28 cellular contexts compared by ENCODE assay signal in genomic region chr1:240709676-240710075, GRCh38.
DNase-seq lines count a peak whose midpoint lies in the region; ATAC-seq and TF ChIP-seq lines count a peak whose summit lies in the region.
"Had no signal": no experiment of that assay in that cellular context is flagged by ENCODE, and none has a peak within 500 bp of the region (broad histone marks: within the 10 kb centered on the region; RNA-seq: fewer than 3 reads in every experiment).

No MANE protein-coding gene starts in this region.

- 67 to 80% (median 75%) methylated on average over 6 of the region's 6 CpGs for WGBS in spleen, 5 donors

- POLR2A ChIA-PET in activated CD4-positive, alpha-beta memory T cell treated with anti-CD3 and anti-CD28 coated beads for 36 hours (lab: Charles Lee): no interaction called here

- H3K4me1 Mint-ChIP-seq in activated CD4-positive, alpha-beta memory T cell treated with anti-CD3 and anti-CD28 coated beads for 36 hours (ENCODE audit: low read depth): no peaks in the 10 kb centered on the region
- H3K4me1 Mint-ChIP-seq in nephron progenitor cell: no peaks in the 10 kb centered on the region
- H3K4me1 Mint-ChIP-seq: B cell, T-helper 17 cell had no signal

- no peak overlapping the region for H3K9ac ChIP-seq in fibroblast of lung (ENCODE audit: insufficient read depth, low read length)

- H3K4me1 ChIP-seq in fibroblast of lung (ENCODE audit: control insufficient read depth, extremely low read depth, insufficient read depth, low read length) (peaks cover 10% of the 10 kb centered on the region), spleen (no peaks in the 10 kb centered on the region)
- H3K4me1 ChIP-seq: Caco-2, SJCRH30 had no signal

- no peak for TF ChIP-seq POLR2A in spleen (IDR thresholded peaks at IDR 0.05)

- ATAC-seq in GM19351 (IDR thresholded peaks at IDR 0.05; ENCODE audit: unreplicated experiment) (peak; percentile 47), HG03432 (IDR thresholded peaks at IDR 0.05; ENCODE audit: unreplicated experiment) (peak; percentile 67)
- ATAC-seq: CD8-positive, alpha-beta T cell; HCT116; Right ventricle myocardium inferior; SK-N-SH treated with all-trans-retinoic acid at 6 μM for 48 hours; T-helper 17 cell had no signal

- H3K27me3 Mint-ChIP-seq in activated CD4-positive, alpha-beta memory T cell treated with anti-CD3 and anti-CD28 coated beads for 36 hours: peaks cover 1% of the 10 kb centered on the region
- peaks cover 14% of the 10 kb centered on the region for H3K27me3 Mint-ChIP-seq in nephron progenitor cell (ENCODE audit: low read depth, poor library complexity)
- H3K27me3 Mint-ChIP-seq: B cell had no signal

- no peaks in the 10 kb centered on the region for H3K79me2 ChIP-seq in fibroblast of lung (ENCODE audit: control insufficient read depth, insufficient read depth, low read length)

- H3K27me3 ChIP-seq in fibroblast of lung (ENCODE audit: control insufficient read depth, insufficient read depth, low read length): no peaks in the 10 kb centered on the region
- H3K27me3 ChIP-seq in spleen (replicated peaks in 1 of 7): peaks cover 0 to 4% (median 0%) of the 10 kb centered on the region in 7 donors
- H3K27me3 ChIP-seq: SJCRH30 had no signal

- H3K9me3 Mint-ChIP-seq in activated CD4-positive, alpha-beta memory T cell treated with anti-CD3 and anti-CD28 coated beads for 36 hours: no peaks in the 10 kb centered on the region
- H3K9me3 Mint-ChIP-seq in nephron progenitor cell: no peaks in the 10 kb centered on the region
- H3K9me3 Mint-ChIP-seq: CD8-positive, alpha-beta T cell had no signal

- H3K27ac ChIP-seq in fibroblast of lung (ENCODE audit: insufficient read depth, low read length) (no peak overlapping the region), spleen (no peak overlapping the region)
- H3K27ac ChIP-seq: C4-2B, PC-9, SJCRH30 had no signal

- no peak overlapping the region for H3K27ac Mint-ChIP-seq in activated CD4-positive, alpha-beta memory T cell treated with anti-CD3 and anti-CD28 coated beads for 36 hours
- no peak overlapping the region for H3K27ac Mint-ChIP-seq in nephron progenitor cell
- H3K27ac Mint-ChIP-seq: B cell; CD8-positive, alpha-beta T cell; T-helper 17 cell had no signal

- H3K4me3 ChIP-seq in fibroblast of lung (replicated peaks in 1 of 4; ENCODE audit: control extremely low read depth in 1 of 4, insufficient read depth in 1 of 4, low read depth in 3 of 4, low read length in 4 of 4): peak overlapping the region in 1 of 4 experiments; percentile 9
- no peak overlapping the region for H3K4me3 ChIP-seq in spleen
- H3K4me3 ChIP-seq: PC-9, SJCRH30 had no signal

- H3K4me3 Mint-ChIP-seq in activated CD4-positive, alpha-beta memory T cell treated with anti-CD3 and anti-CD28 coated beads for 36 hours: no peak overlapping the region
- no peak overlapping the region for H3K4me3 Mint-ChIP-seq in nephron progenitor cell
- H3K4me3 Mint-ChIP-seq: B cell; CD8-positive, alpha-beta T cell; T-helper 17 cell had no signal

- H4K20me1 ChIP-seq in fibroblast of lung (ENCODE audit: control insufficient read depth, extremely low read depth, insufficient read depth, low read length): no peaks in the 10 kb centered on the region

- H3K36me3 ChIP-seq in fibroblast of lung (ENCODE audit: control insufficient read depth, insufficient read depth, low read length): no peaks in the 10 kb centered on the region
- no peaks in the 10 kb centered on the region for H3K36me3 ChIP-seq in spleen
- H3K36me3 ChIP-seq: SJCRH30 had no signal

- intact Hi-C loops in spleen (cut with DNase I; ENCODE audit: low total_unique reads): no loop called here
- intact Hi-C loops in activated CD4-positive, alpha-beta memory T cell treated with anti-CD3 and anti-CD28 coated beads for 36 hours (cut with micrococcal nuclease): no loop called here

- no peak for DNase-seq in fibroblast of lung (ENCODE audit: low read depth in 2 of 2)
- peak; percentile 13 for DNase-seq in spleen
- no peak for DNase-seq in activated CD4-positive, alpha-beta memory T cell treated with anti-CD3 and anti-CD28 coated beads for 36 hours
- DNase-seq in NCI-H1092 treated with DMSO at 0.1 percent for 48 hours (lab: John Stamatoyannopoulos, UW): no peak
- DNase-seq in nephron progenitor cell: no peak
- DNase-seq: Caco-2; CD8-positive, alpha-beta T cell; DMS79; EL; GDM1; GOT3; KG1; NCI-H1092; NCI-H1436; NCI-H187 treated with DMSO at 0.1 percent for 48 hours; NCI-H526; NCI-H82; NK-92 treated with Interleukin-12 subunit alpha and Interleukin-12 subunit beta, amount 100 ng/mL, for 24 hours; PC-9; SJCRH30; T-helper 17 cell had no signal

- peak overlapping the region; percentile 72 for H2AFZ ChIP-seq in fibroblast of lung (ENCODE audit: low read length)
- H2AFZ ChIP-seq: PC-9 had no signal

- no peaks in the 10 kb centered on the region for H3K36me3 Mint-ChIP-seq in activated CD4-positive, alpha-beta memory T cell treated with anti-CD3 and anti-CD28 coated beads for 36 hours
- no peaks in the 10 kb centered on the region for H3K36me3 Mint-ChIP-seq in nephron progenitor cell (ENCODE audit: low read depth)
- H3K36me3 Mint-ChIP-seq: CD8-positive, alpha-beta T cell had no signal

- H3K4me2 ChIP-seq in fibroblast of lung (ENCODE audit: extremely low read depth, insufficient read depth, low read length): peak overlapping the region; percentile 79
- H3K4me2 ChIP-seq: PC-9 had no signal

- CTCF ChIA-PET in activated CD4-positive, alpha-beta memory T cell treated with anti-CD3 and anti-CD28 coated beads for 36 hours (lab: Charles Lee): no interaction called here

- H3K9me3 ChIP-seq in fibroblast of lung (ENCODE audit: control insufficient read depth, insufficient read depth, low read depth, low read length) (no peaks in the 10 kb centered on the region), spleen (no peaks in the 10 kb centered on the region)
- H3K9me3 ChIP-seq: Caco-2, SJCRH30 had no signal

- TF ChIP-seq CTCF in fibroblast of lung (conservative IDR thresholded peaks at IDR 0.05 in 1 of 2, IDR thresholded peaks at IDR 0.05 in 1 of 2; ENCODE audit: low read depth in 1 of 2, low read length in 2 of 2) (no peak), spleen (IDR thresholded peaks at IDR 0.05 in 8 of 11, conservative IDR thresholded peaks at IDR 0.05 in 3 of 11) (no peak), nephron progenitor cell (IDR thresholded peaks at IDR 0.05) (no peak)
